ENCODE assay signal across 18 cellular contexts in genomic region chr13:73082471-73082870, GRCh38.
"Had no signal": no experiment of that assay in that cellular context is flagged by ENCODE, and none has a peak within 500 bp of the region (broad histone marks: within the 10 kb centered on the region; RNA-seq: fewer than 3 reads in every experiment).

No MANE protein-coding gene starts in this region.

- H3K27me3 ChIP-seq: gastrocnemius medialis, heart right ventricle, neural progenitor cell, sigmoid colon, thyroid gland had no signal

- H3K27ac Mint-ChIP-seq: activated naive CD4-positive, alpha-beta T cell treated with anti-CD3 and anti-CD28 coated beads for 36 hours; activated naive CD8-positive, alpha-beta T cell treated with anti-CD3 and anti-CD28 coated beads, Interleukin-2, amount 50 U/mL, for 24 hours; activated T-helper 2 cell treated with anti-CD3 and anti-CD28 coated beads, Interferon-gamma antibody, Interleukin-2, Interleukin-4, amounts not matched to agents 10 μg/mL and 5 μg/mL and 100 μg/mL, durations not matched to agents 14 hours and 24 hours and 36 hours; dendritic cell treated with granulocyte-macrophage colony-stimulating factor and Interleukin-4, amounts not matched to agents 40 ng/mL and 50 ng/mL, for 4 days; effector memory CD8-positive, alpha-beta T cell; neural progenitor cell; stimulated activated effector memory CD8-positive, alpha-beta T cell treated with anti-CD3 and anti-CD28 coated beads, Interleukin-12 subunit alpha, Interleukin-12 subunit beta, amount 100 ng/mL, for 72 hours had no signal

- H3K4me1 ChIP-seq: gastrocnemius medialis, heart right ventricle, neural progenitor cell, sigmoid colon had no signal

- H3K4me1 Mint-ChIP-seq: activated naive CD8-positive, alpha-beta T cell treated with anti-CD3 and anti-CD28 coated beads, Interleukin-2, amount 50 U/mL, for 24 hours; neural progenitor cell; stimulated activated effector memory CD8-positive, alpha-beta T cell treated with anti-CD3 and anti-CD28 coated beads, Interleukin-12 subunit alpha, Interleukin-12 subunit beta, amount 100 ng/mL, for 72 hours had no signal

- H3K36me3 ChIP-seq: heart right ventricle, neural progenitor cell, sigmoid colon, thyroid gland had no signal

- H3K27me3 Mint-ChIP-seq: dendritic cell treated with granulocyte-macrophage colony-stimulating factor and Interleukin-4, amounts not matched to agents 40 ng/mL and 50 ng/mL, for 4 days had no signal

- DNase-seq: activated CD4-positive, alpha-beta T cell treated with anti-CD3 and anti-CD28 coated beads, Interleukin-2, amount 50 U/mL, for 1 hour; activated naive CD4-positive, alpha-beta T cell treated with anti-CD3 and anti-CD28 coated beads for 36 hours; activated naive CD8-positive, alpha-beta T cell treated with anti-CD3 and anti-CD28 coated beads, Interleukin-2, amount 50 U/mL, for 24 hours; aorta; effector memory CD8-positive, alpha-beta T cell; gastrocnemius medialis; heart right ventricle; kidney; sigmoid colon; stimulated activated CD4-positive, alpha-beta T cell treated with anti-CD3 and anti-CD28 coated beads, Interleukin-2, amount 100 ng/mL, for 24 hours; T-helper 1 cell; T1000 had no signal

- H3K4me3 ChIP-seq: gastrocnemius medialis, heart right ventricle, neural progenitor cell, sigmoid colon, thyroid gland had no signal

- H3K27ac ChIP-seq: gastrocnemius medialis, heart right ventricle, neural progenitor cell, sigmoid colon, thyroid gland had no signal

- H2AFZ ChIP-seq: neural progenitor cell had no signal

- H3K4me3 Mint-ChIP-seq: activated naive CD4-positive, alpha-beta T cell treated with anti-CD3 and anti-CD28 coated beads for 36 hours; activated naive CD8-positive, alpha-beta T cell treated with anti-CD3 and anti-CD28 coated beads, Interleukin-2, amount 50 U/mL, for 24 hours; dendritic cell treated with granulocyte-macrophage colony-stimulating factor and Interleukin-4, amounts not matched to agents 40 ng/mL and 50 ng/mL, for 4 days; effector memory CD8-positive, alpha-beta T cell; neural progenitor cell; stimulated activated effector memory CD8-positive, alpha-beta T cell treated with anti-CD3 and anti-CD28 coated beads, Interleukin-12 subunit alpha, Interleukin-12 subunit beta, amount 100 ng/mL, for 72 hours had no signal

- H3K4me2 ChIP-seq: neural progenitor cell had no signal

- H3K9me3 Mint-ChIP-seq: activated naive CD4-positive, alpha-beta T cell treated with anti-CD3 and anti-CD28 coated beads for 36 hours; activated naive CD8-positive, alpha-beta T cell treated with anti-CD3 and anti-CD28 coated beads, Interleukin-2, amount 50 U/mL, for 24 hours; dendritic cell treated with granulocyte-macrophage colony-stimulating factor and Interleukin-4, amounts not matched to agents 40 ng/mL and 50 ng/mL, for 4 days; effector memory CD8-positive, alpha-beta T cell; stimulated activated effector memory CD8-positive, alpha-beta T cell treated with anti-CD3 and anti-CD28 coated beads, Interleukin-12 subunit alpha, Interleukin-12 subunit beta, amount 100 ng/mL, for 72 hours had no signal

- H3K9me3 ChIP-seq: gastrocnemius medialis, thyroid gland had no signal

- ATAC-seq: activated CD4-positive, CD25-positive, alpha-beta regulatory T cell treated with anti-CD3 and anti-CD28 coated beads, Interleukin-2, amount 50 U/mL, for 24 hours; activated naive CD8-positive, alpha-beta T cell treated with anti-CD3 and anti-CD28 coated beads, Interleukin-2, amount 50 U/mL, for 24 hours; effector memory CD8-positive, alpha-beta T cell; gastrocnemius medialis; heart right ventricle; stimulated activated effector memory CD8-positive, alpha-beta T cell treated with anti-CD3 and anti-CD28 coated beads, Interleukin-12 subunit alpha, Interleukin-12 subunit beta, amount 100 ng/mL, for 72 hours had no signal

- H3K36me3 Mint-ChIP-seq: neural progenitor cell; stimulated activated effector memory CD8-positive, alpha-beta T cell treated with anti-CD3 and anti-CD28 coated beads, Interleukin-12 subunit alpha, Interleukin-12 subunit beta, amount 100 ng/mL, for 72 hours had no signal

- H3K9ac ChIP-seq: neural progenitor cell had no signal
